ENCODE assay signal across 1 cellular context in the genomic region with DNA sequence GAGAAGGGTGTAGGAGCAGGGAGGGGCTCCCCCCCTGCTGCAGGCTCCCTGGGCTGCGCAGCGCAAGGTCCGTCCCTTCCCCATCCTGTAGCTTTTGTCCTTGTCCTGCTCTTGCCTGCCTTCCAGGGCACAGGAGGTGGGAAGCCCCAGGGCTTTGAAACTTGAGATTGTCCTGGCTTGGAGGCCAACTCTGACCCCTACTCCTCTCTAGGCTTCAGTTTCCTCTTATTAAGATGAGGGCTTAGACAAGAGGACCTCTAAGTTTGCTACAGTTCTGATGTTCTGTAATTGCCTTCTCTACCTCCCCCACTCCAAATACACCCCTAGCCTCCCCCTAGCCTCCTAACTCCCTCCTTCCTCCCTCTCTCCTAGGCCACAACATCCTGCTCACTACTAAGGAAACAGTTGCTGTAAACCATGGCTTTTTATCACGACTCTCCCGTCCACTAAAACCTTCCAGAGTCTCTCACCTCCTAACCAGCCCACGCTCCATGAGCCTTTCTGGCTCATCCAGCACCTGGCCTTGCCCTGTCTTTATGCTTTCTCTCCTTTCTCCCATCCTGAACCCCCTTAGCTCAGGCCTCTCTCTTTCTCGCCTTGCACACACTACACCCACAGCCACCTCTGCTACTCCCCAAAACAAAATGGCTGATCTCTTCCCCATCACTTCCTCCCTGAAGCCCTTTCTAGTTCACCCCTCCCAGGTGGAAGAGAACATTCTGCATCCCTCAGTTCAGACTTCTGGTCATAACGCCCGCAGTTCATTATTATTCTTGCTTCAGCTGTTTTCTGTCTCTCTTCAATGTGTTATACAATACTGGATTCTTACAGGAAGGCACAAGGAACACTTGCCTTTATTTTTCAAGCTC.
TF ChIP-seq lines count a peak whose summit lies in the region.

No MANE protein-coding gene starts in this region.

TF ChIP-seq in IMR-90, 13 proteins besides CTCF, POLR2A, EP300 and RAD21 (continued from another document):
- TF ChIP-seq MXI1 (IDR thresholded peaks at IDR 0.05; ENCODE audit: borderline replicate concordance, low read depth, low read length) = no peak
- TF ChIP-seq RCOR1 (IDR thresholded peaks at IDR 0.05; ENCODE audit: insufficient replicate concordance, low read length) = no peak
- TF ChIP-seq, protein P1, sequence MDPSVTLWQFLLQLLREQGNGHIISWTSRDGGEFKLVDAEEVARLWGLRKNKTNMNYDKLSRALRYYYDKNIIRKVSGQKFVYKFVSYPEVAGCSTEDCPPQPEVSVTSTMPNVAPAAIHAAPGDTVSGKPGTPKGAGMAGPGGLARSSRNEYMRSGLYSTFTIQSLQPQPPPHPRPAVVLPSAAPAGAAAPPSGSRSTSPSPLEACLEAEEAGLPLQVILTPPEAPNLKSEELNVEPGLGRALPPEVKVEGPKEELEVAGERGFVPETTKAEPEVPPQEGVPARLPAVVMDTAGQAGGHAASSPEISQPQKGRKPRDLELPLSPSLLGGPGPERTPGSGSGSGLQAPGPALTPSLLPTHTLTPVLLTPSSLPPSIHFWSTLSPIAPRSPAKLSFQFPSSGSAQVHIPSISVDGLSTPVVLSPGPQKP (IDR thresholded peaks at IDR 0.05; ENCODE audit: borderline replicate concordance, low read depth, low read length) = no peak
- TF ChIP-seq MAFK (IDR thresholded peaks at IDR 0.05; ENCODE audit: low read depth, low read length) = no peak
- no peak for TF ChIP-seq MAZ (IDR thresholded peaks at IDR 0.05; ENCODE audit: borderline replicate concordance, low read depth, low read length)
- no peak for TF ChIP-seq FOS (IDR thresholded peaks at IDR 0.05; ENCODE audit: low read depth, low read length)
- no peak for TF ChIP-seq SMC3 (IDR thresholded peaks at IDR 0.05; ENCODE audit: low read depth, low read length)
- TF ChIP-seq, protein P2, sequence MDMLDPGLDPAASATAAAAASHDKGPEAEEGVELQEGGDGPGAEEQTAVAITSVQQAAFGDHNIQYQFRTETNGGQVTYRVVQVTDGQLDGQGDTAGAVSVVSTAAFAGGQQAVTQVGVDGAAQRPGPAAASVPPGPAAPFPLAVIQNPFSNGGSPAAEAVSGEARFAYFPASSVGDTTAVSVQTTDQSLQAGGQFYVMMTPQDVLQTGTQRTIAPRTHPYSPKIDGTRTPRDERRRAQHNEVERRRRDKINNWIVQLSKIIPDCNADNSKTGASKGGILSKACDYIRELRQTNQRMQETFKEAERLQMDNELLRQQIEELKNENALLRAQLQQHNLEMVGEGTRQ (IDR thresholded peaks at IDR 0.05; ENCODE audit: low read depth, low read length) = no peak
- no peak for TF ChIP-seq NFE2L2 (IDR thresholded peaks at IDR 0.05; ENCODE audit: low read depth, low read length)
